ENCODE assay signal across 10 cellular contexts in the genomic region with DNA sequence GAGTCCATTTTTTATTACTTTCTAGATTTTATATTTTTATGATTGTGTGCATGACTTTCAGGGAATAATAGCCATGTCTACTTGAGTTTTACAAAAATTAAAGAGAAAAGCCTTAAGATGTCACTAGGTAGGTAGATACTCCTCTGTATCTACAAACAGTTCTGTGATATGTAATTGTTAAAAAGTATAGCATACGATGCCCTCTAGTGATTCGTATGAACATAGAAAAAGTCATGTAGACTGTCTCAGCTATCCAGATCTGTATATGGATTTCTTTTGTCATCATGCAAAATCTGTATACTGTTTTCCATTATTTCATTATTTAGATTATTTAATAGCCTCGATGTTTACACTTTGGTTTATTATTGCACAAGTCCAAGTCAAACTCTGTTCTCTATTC.
DNase-seq lines count a peak whose midpoint lies in the region; ATAC-seq, FAIRE-seq and TF ChIP-seq lines count a peak whose summit lies in the region.
"Had no signal": no experiment of that assay in that cellular context is flagged by ENCODE, and none has a peak within 500 bp of the region (broad histone marks: within the 10 kb centered on the region; RNA-seq: fewer than 3 reads in every experiment).

No MANE protein-coding gene starts in this region.

- H3K9me2 ChIP-seq in PC-9 (ENCODE audit: insufficient read depth), result no peaks in the 10 kb centered on the region

- H4K20me1 ChIP-seq in PC-9 (ENCODE audit: insufficient read depth), result no peaks in the 10 kb centered on the region

- in situ Hi-C loops in SK-MEL-5 (cut with HindIII; ENCODE audit: low pct_unique_long_range_greater_than_20kb, low sequenced_read_pairs), result no loop called here

- H3K4me1 ChIP-seq in PC-9 (replicated peaks; ENCODE audit: insufficient read depth) (no peaks in the 10 kb centered on the region), colonic mucosa (no peaks in the 10 kb centered on the region)

- no peak overlapping the region for H3K9ac ChIP-seq in colonic mucosa (ENCODE audit: low read depth in 2 of 2, low read length in 2 of 2)

- H3K9me3 ChIP-seq in PC-9 (ENCODE audit: insufficient read depth, low read depth) (no peaks in the 10 kb centered on the region), colonic mucosa (no peaks in the 10 kb centered on the region)

- DNase-seq in DMS153 treated with DMSO at 0.1 percent for 48 hours (lab: John Stamatoyannopoulos, UW; ENCODE audit: unreplicated experiment), result peak; percentile 56
- peak; percentile 45 to 70 for DNase-seq in Kasumi-1 (lab: John Stamatoyannopoulos, UW)
- peak; percentile 54 for DNase-seq in SK-MEL-5 (ENCODE audit: low read depth, low spot score)
- DNase-seq in PC-9, result no peak
- DNase-seq in colonic mucosa, result no peak
- DNase-seq in activated naive CD4-positive, alpha-beta T cell (lab: John Stamatoyannopoulos, UW), result no peak
- DNase-seq: left cardiac atrium had no signal

- no TSS peak for BruUV-seq in PC-9 (replicated peaks; lab: Mats Ljungman, UMichigan)

- H2AFZ ChIP-seq in PC-9, result no peak overlapping the region

- H3K27ac ChIP-seq in PC-9 (no peak overlapping the region), colonic mucosa (no peak overlapping the region)

- H3K27me3 ChIP-seq in PC-9 (ENCODE audit: insufficient read depth, low read depth), result no peaks in the 10 kb centered on the region
- H3K27me3 ChIP-seq in colonic mucosa, result no peaks in the 10 kb centered on the region

- FAIRE-seq in islet of Langerhans (lab: Jason Lieb, UNC), result peak; percentile 98
- FAIRE-seq: K562 had no signal

- TF ChIP-seq CTCF in PC-9 (conservative IDR thresholded peaks at IDR 0.05), result no peak
- TF ChIP-seq CTCF in colonic mucosa (IDR thresholded peaks at IDR 0.05), result no peak

- H3K4me2 ChIP-seq in PC-9, result no peak overlapping the region

- ATAC-seq in HG03139 (IDR thresholded peaks at IDR 0.05; ENCODE audit: unreplicated experiment), result no peak
- ATAC-seq: K562 had no signal

- no peaks in the 10 kb centered on the region for H3K79me2 ChIP-seq in PC-9 (ENCODE audit: low read depth)

- intact Hi-C loops in PC-9 (cut with micrococcal nuclease; ENCODE audit: unreplicated experiment) (no loop called here), colonic mucosa (cut with DNase I) (no loop called here)

- H3F3A ChIP-seq in PC-9 (ENCODE audit: insufficient read depth, low read depth), result no peaks in the 10 kb centered on the region

- POLR2A ChIA-PET in PC-9 (lab: Charles Lee; ENCODE audit: unreplicated experiment), result no interaction called here

- CTCF ChIA-PET in PC-9 (lab: Charles Lee), result interaction anchor here (0.6 kb wide), 1 partner anchor 372 kb away, joined by 5 read pairs; no protein-coding TSS in a partner anchor

- H3K36me3 ChIP-seq in PC-9 (ENCODE audit: low read depth), result no peaks in the 10 kb centered on the region
- H3K36me3 ChIP-seq in colonic mucosa, result no peaks in the 10 kb centered on the region

- H3K4me3 ChIP-seq in PC-9 (no peak overlapping the region), colonic mucosa (no peak overlapping the region)
- H3K4me3 ChIP-seq: K562 had no signal

Comparison
In these comparisons a context has a peak if more than half of its experiments do, and no peak if none do; other contexts are left out.
1. DNase-seq: peak in DMS153 treated with DMSO at 0.1 percent for 48 hours (single experiment), Kasumi-1 (2 of 2) and SK-MEL-5 (single experiment); none in PC-9 (0 of 2), colonic mucosa (single experiment) and activated naive CD4-positive, alpha-beta T cell (0 of 4).